8 cellular contexts compared by ENCODE assay signal in the genomic region with DNA sequence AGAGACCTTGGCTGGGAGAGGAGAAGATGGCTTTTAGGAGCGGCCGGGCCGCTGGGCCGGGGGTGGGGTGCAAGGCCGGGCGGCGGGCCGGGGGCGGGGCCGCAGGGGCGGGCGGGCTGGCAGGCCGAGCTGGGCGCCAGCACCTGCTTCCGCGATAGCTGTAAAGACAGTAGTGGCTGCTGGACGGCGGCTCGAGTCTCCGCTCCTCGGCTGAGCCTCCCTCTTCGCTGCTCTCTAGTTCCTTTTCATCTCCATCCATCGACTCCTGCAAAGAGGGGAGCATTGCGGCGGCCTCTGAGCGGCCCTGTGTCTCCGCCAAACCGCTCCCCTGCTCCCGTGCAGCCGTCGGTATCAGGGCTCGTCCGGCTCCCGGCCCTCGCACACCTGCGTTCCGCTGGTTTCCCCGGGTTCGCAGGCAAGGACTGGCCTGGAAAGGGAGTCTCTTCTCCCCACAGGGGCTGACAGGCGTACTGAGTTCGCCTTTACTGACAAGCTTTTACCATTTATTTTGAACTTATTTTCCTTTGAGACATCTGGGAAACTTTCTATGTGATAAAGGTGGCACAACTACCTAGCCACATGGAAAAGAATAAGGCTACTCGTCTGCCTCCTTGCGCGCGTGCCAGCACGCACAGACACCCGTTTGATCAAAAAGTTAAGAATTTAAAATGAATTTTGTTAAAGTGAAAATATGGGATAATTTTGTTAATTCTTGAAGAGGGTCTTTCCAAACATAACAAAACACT. TPM values are rescaled to one million over a fixed set of nuclear protein-coding genes. Genes with fewer than 3 reads are reported as not detected.
DNase-seq lines count a peak whose midpoint lies in the region; ATAC-seq, FAIRE-seq and TF ChIP-seq lines count a peak whose summit lies in the region.

A gene with protein sequence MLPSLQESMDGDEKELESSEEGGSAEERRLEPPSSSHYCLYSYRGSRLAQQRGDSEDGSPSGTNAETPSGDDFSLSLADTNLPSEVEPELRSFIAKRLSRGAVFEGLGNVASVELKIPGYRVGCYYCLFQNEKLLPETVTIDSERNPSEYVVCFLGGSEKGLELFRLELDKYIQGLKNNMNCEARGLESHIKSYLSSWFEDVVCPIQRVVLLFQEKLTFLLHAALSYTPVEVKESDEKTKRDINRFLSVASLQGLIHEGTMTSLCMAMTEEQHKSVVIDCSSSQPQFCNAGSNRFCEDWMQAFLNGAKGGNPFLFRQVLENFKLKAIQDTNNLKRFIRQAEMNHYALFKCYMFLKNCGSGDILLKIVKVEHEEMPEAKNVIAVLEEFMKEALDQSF (minus strand): TSS at position 317 of the 746 bp plus-strand sequence. CDS start 34 bp downstream, at position 283.

- CTCF ChIA-PET in CD8-positive, alpha-beta memory T cell (lab: Charles Lee): interaction anchor here (1.0 kb wide), 1 partner anchor 102 kb away, joined by 3 read pairs; the partner anchor contains the start of gene PSMD11

- TF ChIP-seq POLR2A in Peyer's patch (IDR thresholded peaks at IDR 0.05) (peak in 1 of 2 donors; percentile 47), esophagus squamous epithelium (IDR thresholded peaks at IDR 0.05) (peak in 1 of 4 donors; percentile 38)

- H3K9me3 ChIP-seq in CD8-positive, alpha-beta memory T cell (ENCODE audit: low read length): no peaks in the 10 kb centered on the region
- H3K9me3 ChIP-seq in Peyer's patch (no peaks in the 10 kb centered on the region), esophagus squamous epithelium (no peaks in the 10 kb centered on the region)

- H3K27ac Mint-ChIP-seq in CD8-positive, alpha-beta memory T cell: peak within 1 kb of the TSS; percentile 80 to 97 (median 94)

- intact Hi-C loops in esophagus squamous epithelium (cut with DNase I): no loop called here

- peaks cover under 1% of the 10 kb centered on the region for H3K36me3 ChIP-seq in CD8-positive, alpha-beta memory T cell (ENCODE audit: insufficient read depth, low read length)
- H3K36me3 ChIP-seq in Peyer's patch (peaks cover 0 to 22% (median 0%) of the 10 kb centered on the region in 3 donors), esophagus squamous epithelium (peaks cover 0 to 30% (median 0%) of the 10 kb centered on the region in 3 donors)

- TF ChIP-seq CTCF in Peyer's patch (IDR thresholded peaks at IDR 0.05) (no peak), esophagus squamous epithelium (IDR thresholded peaks at IDR 0.05) (peak in 2 of 6 experiments; percentile 6 to 28)

- peak; percentile 91 for ATAC-seq in GM19463 (IDR thresholded peaks at IDR 0.05; ENCODE audit: unreplicated experiment)

- H3K27me3 ChIP-seq in CD8-positive, alpha-beta memory T cell (ENCODE audit: insufficient read depth, low read length, poor library complexity, severe bottlenecking): no peaks in the 10 kb centered on the region
- no peaks in the 10 kb centered on the region for H3K27me3 ChIP-seq in Peyer's patch
- H3K27me3 ChIP-seq in esophagus squamous epithelium: no peaks in the 10 kb centered on the region

- H3K27me3 Mint-ChIP-seq in CD8-positive, alpha-beta memory T cell: no peaks in the 10 kb centered on the region

- peak; percentile 52 to 77 (median 71) for DNase-seq in CD8-positive, alpha-beta memory T cell
- peak; percentile 77 for DNase-seq in HTR-8/SVneo (ENCODE audit: insufficient read length, low spot score)
- DNase-seq in Peyer's patch: peak; percentile 71 to 85 (median 84)
- peak; percentile 90 to 92 for DNase-seq in activated T-cell treated with anti-CD3 and anti-CD28 coated beads, Interleukin-2, amount 50 U/mL, for 48 hours
- no peak for DNase-seq in esophagus squamous epithelium (lab: John Stamatoyannopoulos, UW)
- DNase-seq in myocyte (ENCODE audit: low read depth): peak; percentile 76
- DNase-seq in stimulated activated CD8-positive, alpha-beta memory T cell treated with anti-CD3 and anti-CD28 coated beads, Interleukin-7, amount 100 ng/mL, for 4 hours (ENCODE audit: low read depth in 2 of 2): peak; percentile 64 to 68

- 10 to 15% methylated on average over 7 to 18 of the region's 47 CpGs for WGBS in esophagus squamous epithelium, 2 donors

- peak within 1 kb of the TSS; percentile 81 for H3K4me3 ChIP-seq in CD8-positive, alpha-beta memory T cell (ENCODE audit: low read length)
- H3K4me3 ChIP-seq in Peyer's patch (peak within 1 kb of the TSS; percentile 56 to 84 (median 68)), esophagus squamous epithelium (peak within 1 kb of the TSS; percentile 44 to 88 (median 75))

- no peak for FAIRE-seq in HTR-8/SVneo (lab: Jason Lieb, UNC)

- peak within 1 kb of the TSS; percentile 55 for H3K27ac ChIP-seq in CD8-positive, alpha-beta memory T cell (ENCODE audit: low read depth, low read length)
- H3K27ac ChIP-seq in Peyer's patch (peak within 1 kb of the TSS; percentile 60 to 85 (median 74)), esophagus squamous epithelium (peak within 1 kb of the TSS; percentile 75 to 91 (median 90))

- POLR2A ChIA-PET in CD8-positive, alpha-beta memory T cell (lab: Charles Lee): interaction anchor here (0.6 to 2.0 kb wide), 3 partner anchors 9 to 22 kb away, joined by 3 to 10 read pairs (median 3); no protein-coding TSS in a partner anchor

- H3K36me3 Mint-ChIP-seq in CD8-positive, alpha-beta memory T cell: peaks cover 0 to 32% (median 3%) of the 10 kb centered on the region in 3 donors

- H3K4me1 Mint-ChIP-seq in CD8-positive, alpha-beta memory T cell: peaks cover 20 to 29% (median 21%) of the 10 kb centered on the region in 3 donors

- peak within 1 kb of the TSS; percentile 84 to 97 (median 87) for H3K4me3 Mint-ChIP-seq in CD8-positive, alpha-beta memory T cell

- H3K9me3 Mint-ChIP-seq in CD8-positive, alpha-beta memory T cell: no peaks in the 10 kb centered on the region

- peaks cover 13% of the 10 kb centered on the region for H3K4me1 ChIP-seq in CD8-positive, alpha-beta memory T cell (ENCODE audit: insufficient read depth, low read length)
- H3K4me1 ChIP-seq in Peyer's patch (peaks cover 0 to 14% (median 0%) of the 10 kb centered on the region in 4 donors), esophagus squamous epithelium (peaks cover 8 to 22% (median 12%) of the 10 kb centered on the region in 3 donors)

RNA-seq across cellular contexts. Expression of the gene that starts here (rescaled TPM):
- total RNA-seq in CD8-positive, alpha-beta memory T cell: 10 to 100 TPM; 24.7 to 33.4 TPM
- polyA plus RNA-seq in CD8-positive, alpha-beta memory T cell: 12.6 TPM
- total RNA-seq in Peyer's patch: 10 to 100 TPM in 3 of 4 donors, 1 to 10 TPM in 1; 7.4 to 21.6 (median 14.3) TPM
- 10 to 100 TPM in 1 of 4 donors, 1 to 10 TPM in 3; 3.6 to 14.7 (median 9.1) TPM for total RNA-seq in esophagus squamous epithelium
- 9.8 and 13.7 TPM in 2 replicates for total RNA-seq in myocyte
- polyA plus RNA-seq in myocyte (2012): 14.0 TPM
